In the genomic region with DNA sequence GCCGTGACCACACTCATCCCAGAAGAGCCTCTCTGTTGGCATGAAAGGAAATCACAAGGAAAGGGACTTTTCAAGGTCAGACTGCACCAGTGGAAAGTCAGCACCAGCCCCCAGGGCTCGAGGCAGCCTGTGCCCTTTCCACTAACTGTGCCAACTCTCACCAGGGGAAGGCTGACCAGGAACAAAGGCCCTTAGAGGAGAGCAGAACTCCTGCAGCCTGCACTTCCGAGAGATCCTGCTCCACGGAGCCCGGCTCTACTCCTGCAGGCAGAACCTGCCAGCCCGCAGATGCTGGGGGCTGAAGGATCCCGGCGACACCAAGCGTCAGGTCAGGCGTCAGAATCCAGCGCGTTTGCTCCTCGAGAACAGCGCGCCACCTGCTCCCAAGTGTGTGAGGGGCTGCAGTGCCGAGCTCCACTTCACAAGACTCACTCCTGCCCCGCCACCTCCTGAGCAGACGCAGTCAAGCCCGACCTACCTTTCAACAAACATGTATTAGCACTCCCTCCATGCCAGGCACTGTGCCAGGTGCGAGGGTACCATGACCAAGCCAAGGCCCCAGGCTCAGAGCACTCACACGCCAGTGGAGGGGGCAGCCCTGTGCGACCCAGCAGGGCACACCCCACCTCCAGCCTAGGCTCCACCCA, we compare ENCODE assay signal across 9 cellular contexts. TPM values are rescaled to one million over a fixed set of nuclear protein-coding genes. Genes with fewer than 3 reads are reported as not detected.
DNase-seq lines count a peak whose midpoint lies in the region; ATAC-seq and TF ChIP-seq lines count a peak whose summit lies in the region.
"Had no signal": no experiment of that assay in that cellular context is flagged by ENCODE, and none has a peak within 500 bp of the region (broad histone marks: within the 10 kb centered on the region; RNA-seq: fewer than 3 reads in every experiment).

No MANE protein-coding gene starts in this region.

- DNase-seq in ascending aorta (ENCODE audit: low spot score in 2 of 2) (no peak), left kidney (ENCODE audit: low read depth, low spot score) (peak; percentile 81), thyroid gland (peak; percentile 94 to 95), immature natural killer cell (no peak), HuH-7.5 (ENCODE audit: low spot score) (no peak)

- H3K36me3 ChIP-seq in BLaER1 (no peaks in the 10 kb centered on the region), ascending aorta (no peaks in the 10 kb centered on the region), thyroid gland (no peaks in the 10 kb centered on the region)

- H3K36me3 Mint-ChIP-seq in immature natural killer cell: no peaks in the 10 kb centered on the region

- no peaks in the 10 kb centered on the region for H3K9me3 Mint-ChIP-seq in immature natural killer cell

- no peak overlapping the region for H3K27ac Mint-ChIP-seq in immature natural killer cell

- H3K4me1 ChIP-seq in BLaER1 (peaks cover 7% of the 10 kb centered on the region), ascending aorta (no peaks in the 10 kb centered on the region), thyroid gland (peaks cover 7 to 10% of the 10 kb centered on the region in 2 donors)

- H3K27me3 Mint-ChIP-seq in immature natural killer cell (ENCODE audit: low read depth in 3 of 3): peaks cover 6 to 22% (median 11%) of the 10 kb centered on the region in 3 donors

- H3K27me3 ChIP-seq in BLaER1: peaks cover 5% of the 10 kb centered on the region; the same call in 1 of the 2 replicates
- no peaks in the 10 kb centered on the region for H3K27me3 ChIP-seq in ascending aorta
- H3K27me3 ChIP-seq in thyroid gland: no peaks in the 10 kb centered on the region

- H3K4me3 ChIP-seq in BLaER1: 0 out of 2 replicates have a peak overlapping the region, but pooled peaks have one; percentile 30
- peak overlapping the region; percentile 16 to 48 for H3K4me3 ChIP-seq in ascending aorta
- H3K4me3 ChIP-seq in thyroid gland (replicated peaks in 1 of 3): no peak overlapping the region

- intact Hi-C loops in ascending aorta (cut with DNase I) (loop anchor here (1.0 to 10.0 kb wide), 2 partner anchors 130 to 258 kb away; no protein-coding TSS in a partner anchor), thyroid gland (cut with DNase I) (loop anchor here (10.0 kb wide), 1 partner anchor 130 kb away; no protein-coding TSS in a partner anchor)

- TF ChIP-seq POLR2A in thyroid gland (IDR thresholded peaks at IDR 0.05): peak in 1 of 2 donors; percentile 31

- no peak for TF ChIP-seq CTCF in ascending aorta (IDR thresholded peaks at IDR 0.05)
- no peak for TF ChIP-seq CTCF in thyroid gland (IDR thresholded peaks at IDR 0.05)

- H3K4me1 Mint-ChIP-seq in immature natural killer cell: peaks cover 4 to 8% of the 10 kb centered on the region in 2 donors

- ATAC-seq in GM19467 (IDR thresholded peaks at IDR 0.05; ENCODE audit: unreplicated experiment): peak; percentile 19
- ATAC-seq in HG03571 (IDR thresholded peaks at IDR 0.05; ENCODE audit: unreplicated experiment): peak; percentile 42

- H4K20me1 ChIP-seq in BLaER1: no peaks in the 10 kb centered on the region

- peak overlapping the region in 2 of 5 donors; percentile 36 to 61 for H3K4me3 Mint-ChIP-seq in immature natural killer cell

- H3K9ac ChIP-seq in BLaER1: no peak overlapping the region

- H3K27ac ChIP-seq in BLaER1: no peak overlapping the region
- H3K27ac ChIP-seq in ascending aorta: no peak overlapping the region
- peak overlapping the region; percentile 46 to 76 (median 60) for H3K27ac ChIP-seq in thyroid gland

- H3K9me3 ChIP-seq in BLaER1 (no peaks in the 10 kb centered on the region), ascending aorta (no peaks in the 10 kb centered on the region), thyroid gland (no peaks in the 10 kb centered on the region)

- WGBS in thyroid gland, 2 donors: 7 to 16% methylated on average over 16 to 22 of the region's 22 CpGs

- H3K4me2 ChIP-seq in BLaER1: peak overlapping the region; percentile 57

RNA-seq across cellular contexts. Expression of a gene that starts 13.6 kb away (rescaled TPM):
- total RNA-seq in ascending aorta: not detected
- not detected for total RNA-seq in thyroid gland
- not detected for polyA plus RNA-seq in immature natural killer cell
- polyA plus RNA-seq: adipose tissue had no signal

Comparison
In these comparisons a context has a peak if more than half of its experiments do, and no peak if none do; other contexts are left out.
1. H3K27ac ChIP-seq: peak in thyroid gland (3 of 3); none in BLaER1 (single experiment) and ascending aorta (0 of 2).
2. H3K4me3 ChIP-seq: peak in BLaER1 (single experiment) and ascending aorta (2 of 2); none in thyroid gland (0 of 3).
3. DNase-seq: peak in left kidney (single experiment) and thyroid gland (2 of 2); none in ascending aorta (0 of 2), immature natural killer cell (0 of 3) and HuH-7.5 (single experiment).